Comparison of ENCODE assay signal across 24 cellular contexts in the genomic region with DNA sequence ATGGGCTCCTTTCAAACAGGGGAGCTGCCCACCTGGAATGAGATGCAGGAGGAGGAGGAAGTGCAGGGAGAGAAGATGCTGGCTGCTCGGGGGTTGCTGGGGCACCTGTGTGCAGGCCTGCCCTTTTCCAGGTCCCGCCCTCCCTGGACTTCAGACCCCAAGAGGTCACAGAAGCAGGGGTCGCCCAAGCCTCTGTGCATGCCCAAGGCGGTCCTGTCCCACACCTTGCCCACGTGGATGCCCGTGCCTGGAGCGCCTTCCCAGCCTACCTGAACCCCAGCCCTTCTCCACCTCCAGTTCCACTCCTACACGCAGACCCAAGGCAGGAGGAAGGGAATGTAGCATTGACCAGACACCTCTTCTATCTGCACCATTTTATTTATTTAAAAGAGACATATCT.
A peak's percentile ranks its signal among the peaks of the same experiment; 100 is the strongest.
DNase-seq lines count a peak whose midpoint lies in the region; ATAC-seq, FAIRE-seq and TF ChIP-seq lines count a peak whose summit lies in the region.
"Had no signal": no experiment of that assay in that cellular context is flagged by ENCODE, and none has a peak within 500 bp of the region (broad histone marks: within the 10 kb centered on the region; RNA-seq: fewer than 3 reads in every experiment).

No MANE protein-coding gene starts in this region.

- H3K4me1 ChIP-seq in HEK293 (ENCODE audit: control insufficient read depth, insufficient read depth, low read length) (peaks cover 4% of the 10 kb centered on the region; the same call in 1 of the 2 replicates), RWPE2 (ENCODE audit: insufficient read depth, poor library complexity, severe bottlenecking) (peaks cover 42% of the 10 kb centered on the region), kidney (ENCODE audit: control insufficient read depth in 1 of 2, insufficient read depth in 1 of 2, low read depth in 1 of 2, low read length in 2 of 2) (no peaks in the 10 kb centered on the region), transverse colon (peaks cover 37 to 94% (median 67%) of the 10 kb centered on the region in 4 donors), MM.1S (ENCODE audit: low read length) (peaks cover 31% of the 10 kb centered on the region)
- H3K4me1 ChIP-seq: HAP-1 had no signal

- H3K9ac ChIP-seq in kidney (ENCODE audit: low read length in 2 of 2) (no peak overlapping the region), MM.1S (ENCODE audit: low read length) (no peak overlapping the region)

- TF ChIP-seq CTCF in HEK293 (tag by site-specific recombination; IDR thresholded peaks at IDR 0.05) (no peak), RWPE2 (IDR thresholded peaks at IDR 0.05; ENCODE audit: poor library complexity, severe bottlenecking) (no peak), kidney (IDR thresholded peaks at IDR 0.05; ENCODE audit: borderline replicate concordance, extremely low read depth, insufficient read depth) (no peak), transverse colon (IDR thresholded peaks at IDR 0.05) (no peak), MM.1S (IDR thresholded peaks at IDR 0.05; ENCODE audit: low read length) (no peak)

- intact Hi-C loops in kidney (cut with DNase I) = no loop called here
- intact Hi-C loops in transverse colon (cut with DNase I; ENCODE audit: low total_unique reads) = no loop called here

- in situ Hi-C loops in transverse colon (cut with MboI; ENCODE audit: low pct_ligation_motif_present in 1 of 4, low pct_unique_long_range_greater_than_20kb in 1 of 4, low sequenced_read_pairs in 3 of 4) = no loop called here

- H3K4me2 ChIP-seq in MM.1S (ENCODE audit: low read depth, low read length) = no peak overlapping the region

- H3K9me3 ChIP-seq in HEK293 (ENCODE audit: control insufficient read depth, insufficient read depth, low read depth, low read length) (no peaks in the 10 kb centered on the region), RWPE2 (ENCODE audit: severe bottlenecking) (no peaks in the 10 kb centered on the region), kidney (ENCODE audit: control insufficient read depth in 1 of 2, low read length in 2 of 2) (no peaks in the 10 kb centered on the region), transverse colon (no peaks in the 10 kb centered on the region), MM.1S (replicated peaks; ENCODE audit: insufficient read depth, low read length) (no peaks in the 10 kb centered on the region)
- H3K9me3 ChIP-seq: HAP-1 had no signal

- WGBS in transverse colon (ENCODE audit: low coverage in 1 of 2), 2 donors = 69 to 80% methylated on average over 3 to 8 of the region's 8 CpGs

- no peak overlapping the region for H3K4me3 ChIP-seq in HEK293 (ENCODE audit: low read depth, low read length)
- no peak overlapping the region for H3K4me3 ChIP-seq in RWPE2 (ENCODE audit: severe bottlenecking)
- no peak overlapping the region for H3K4me3 ChIP-seq in kidney (ENCODE audit: low read length in 2 of 2)
- H3K4me3 ChIP-seq in transverse colon = no peak overlapping the region
- no peak overlapping the region for H3K4me3 ChIP-seq in MM.1S (ENCODE audit: low read length)
- H3K4me3 ChIP-seq: GM12878, HAP-1, PC-9, SK-N-MC had no signal

- DNase-seq in RWPE2 (ENCODE audit: low spot score) (no peak), kidney (peak; percentile 49), transverse colon (no peak), MM.1S (no peak), hippocampal formation (lab: John Stamatoyannopoulos, UW) (no peak)
- DNase-seq: CD8-positive, alpha-beta memory T cell; DMS 273 treated with DMSO at 0.1 percent for 48 hours; DMS79; EL; GDM1; GOT3; Karpas-422; NCI-H1092 treated with DMSO at 0.1 percent for 48 hours; NCI-H1436; NCI-H187 treated with DMSO at 0.1 percent for 48 hours; NCI-H748 treated with DMSO at 0.1 percent for 48 hours; NK-92 treated with Interleukin-12 subunit alpha and Interleukin-12 subunit beta, amount 100 ng/mL, for 24 hours; PC-9; SHP77 treated with DMSO at 0.1 percent for 48 hours had no signal

- FAIRE-seq in kidney (lab: Jason Lieb, UNC) = no peak
- FAIRE-seq: GM12878 had no signal

- peaks cover 16% of the 10 kb centered on the region for H3F3A ChIP-seq in MM.1S (ENCODE audit: insufficient read depth, low read length)

- TF ChIP-seq EP300 in transverse colon (IDR thresholded peaks at IDR 0.05; ENCODE audit: low read depth) = no peak

- no peaks in the 10 kb centered on the region for H3K9me2 ChIP-seq in MM.1S (replicated peaks; ENCODE audit: insufficient read depth, low read length)

- no peaks in the 10 kb centered on the region for H4K20me1 ChIP-seq in MM.1S (ENCODE audit: insufficient read depth, low read length)

- POLR2A ChIA-PET in HEK293 (lab: Yijun Ruan, JAX) = no interaction called here

- no peaks in the 10 kb centered on the region for H3K79me2 ChIP-seq in MM.1S (ENCODE audit: low read length)

- CTCF ChIA-PET in HEK293 (lab: Yijun Ruan, JAX) = no interaction called here

- no peak overlapping the region for H2AFZ ChIP-seq in MM.1S (ENCODE audit: low read length)
- H2AFZ ChIP-seq: PC-9 had no signal

- H3K36me3 ChIP-seq in HEK293 (ENCODE audit: control insufficient read depth in 2 of 2, insufficient read depth in 1 of 2, low read length in 2 of 2) (peaks cover 0 to 5% of the 10 kb centered on the region in 2 experiments; a peak in 1 of 3 replicates), RWPE2 (ENCODE audit: low read depth) (peaks cover 20% of the 10 kb centered on the region), kidney (ENCODE audit: control insufficient read depth in 1 of 2, insufficient read depth in 2 of 2, low read length in 2 of 2) (no peaks in the 10 kb centered on the region), transverse colon (no peaks in the 10 kb centered on the region), MM.1S (replicated peaks; ENCODE audit: insufficient read depth, low read length) (no peaks in the 10 kb centered on the region)
- H3K36me3 ChIP-seq: HAP-1 had no signal

- H3K27me3 ChIP-seq in RWPE2 (ENCODE audit: insufficient read depth, poor library complexity, severe bottlenecking) (no peaks in the 10 kb centered on the region), transverse colon (no peaks in the 10 kb centered on the region), MM.1S (replicated peaks; ENCODE audit: insufficient read depth, low read length) (no peaks in the 10 kb centered on the region)

- no peak for ATAC-seq in RWPE2 (ENCODE audit: low read depth)
- no peak for ATAC-seq in HG03135 (IDR thresholded peaks at IDR 0.05; ENCODE audit: unreplicated experiment)
- ATAC-seq: GM12878 had no signal

- H3K27ac ChIP-seq in HEK293 (ENCODE audit: extremely low read depth, low read depth, low read length) (no peak overlapping the region), RWPE2 (ENCODE audit: poor library complexity, severe bottlenecking) (peak overlapping the region; percentile 26), kidney (ENCODE audit: low read depth in 2 of 2, low read length in 2 of 2) (no peak overlapping the region), transverse colon (peak overlapping the region; percentile 66 to 81 (median 76)), MM.1S (ENCODE audit: low read length) (no peak overlapping the region)
- H3K27ac ChIP-seq: PC-9 had no signal

- no peak for TF ChIP-seq POLR2A in transverse colon (IDR thresholded peaks at IDR 0.05)

TF ChIP-seq in HEK293, 187 proteins besides CTCF, POLR2A, EP300 and RAD21:
- TF ChIP-seq ZNF561 (tag by site-specific recombination; IDR thresholded peaks at IDR 0.05; ENCODE audit: borderline replicate concordance) (no peak), ZNF324 (tag by site-specific recombination; IDR thresholded peaks at IDR 0.05) (no peak), ZNF654 (tag by site-specific recombination; IDR thresholded peaks at IDR 0.05; ENCODE audit: low read depth) (no peak), ZFHX2 (tag by site-specific recombination; conservative IDR thresholded peaks at IDR 0.05) (peak; percentile 41; the same call in 1 of the 2 replicates), ZNF548 (tag by site-specific recombination; IDR thresholded peaks at IDR 0.05) (no peak)

Comparison
In these comparisons a context has a peak if more than half of its experiments do, and no peak if none do; other contexts are left out.
1. H3K27ac ChIP-seq: peak in RWPE2 (single experiment) and transverse colon (4 of 4); none in HEK293 (single experiment), kidney (0 of 2) and MM.1S (single experiment).